5 cellular contexts compared by ENCODE assay signal in genomic region chr4:73292661-73293060, GRCh38. TPM values are rescaled to one million over a fixed set of nuclear protein-coding genes. Genes with fewer than 3 reads are reported as not detected.
DNase-seq lines count a peak whose midpoint lies in the region; ATAC-seq and TF ChIP-seq lines count a peak whose summit lies in the region.
"Not testable (repeated sequence)": the region's sequence is repeated elsewhere in the genome, so short reads cannot be mapped to it uniquely, and the experiment has no call there.

No MANE protein-coding gene starts in this region.

- H3K4me3 ChIP-seq in DND-41 (ENCODE audit: low read depth in 1 of 2, low read length in 2 of 2); Jurkat, Clone E6-1 (ENCODE audit: low read length); OCI-LY7 (ENCODE audit: low read depth, low read length, poor library complexity, severe bottlenecking): not testable (repeated sequence)

- intact Hi-C loops in OCI-LY7 (cut with micrococcal nuclease; ENCODE audit: unreplicated experiment): not testable (repeated sequence)

- not testable (repeated sequence) for BruUV-seq in OCI-LY7 (replicated peaks; lab: Mats Ljungman, UMichigan)

- not testable (repeated sequence) for H3K9me2 ChIP-seq in OCI-LY7 (ENCODE audit: insufficient read depth, low read length)

- not testable (repeated sequence) for H3K79me2 ChIP-seq in DND-41 (ENCODE audit: insufficient read depth, low read length); OCI-LY7 (ENCODE audit: insufficient read depth, low read depth, low read length)

- not testable (repeated sequence) for H3K27me3 ChIP-seq in DND-41 (ENCODE audit: insufficient read depth, low read length, poor library complexity)

- H3K4me1 Mint-ChIP-seq in activated naive CD4-positive, alpha-beta T cell treated with anti-CD3 and anti-CD28 coated beads, Interleukin-2, amount 10 ng/mL, durations not matched to agents 7 days and 5 days: not testable (repeated sequence)

- H3K36me3 ChIP-seq in DND-41 (ENCODE audit: insufficient read depth, low read length); OCI-LY7 (ENCODE audit: insufficient read depth, low read length): not testable (repeated sequence)

- not testable (repeated sequence) for H2AFZ ChIP-seq in DND-41 (ENCODE audit: low read depth, low read length); OCI-LY7 (ENCODE audit: low read length)

- not testable (repeated sequence) for H3K4me1 ChIP-seq in DND-41 (ENCODE audit: insufficient read depth, low read length); OCI-LY7 (ENCODE audit: insufficient read depth, low read length, poor library complexity, severe bottlenecking)

- CTCF ChIA-PET in OCI-LY7 (lab: Charles Lee; ENCODE audit: unreplicated experiment): interaction anchor here (0.6 kb wide), 1 partner anchor 20 kb away, joined by 3 read pairs; no protein-coding TSS in a partner anchor
- CTCF ChIA-PET in activated naive CD4-positive, alpha-beta T cell treated with anti-CD3 and anti-CD28 coated beads, Interleukin-2, amount 10 ng/mL, durations not matched to agents 7 days and 5 days (lab: Charles Lee): not testable (repeated sequence)

- not testable (repeated sequence) for H3K27me3 Mint-ChIP-seq in activated naive CD4-positive, alpha-beta T cell treated with anti-CD3 and anti-CD28 coated beads, Interleukin-2, amount 10 ng/mL, durations not matched to agents 7 days and 5 days

- peaks cover 12% of the 10 kb centered on the region for H3K9me3 Mint-ChIP-seq in activated naive CD4-positive, alpha-beta T cell treated with anti-CD3 and anti-CD28 coated beads, Interleukin-2, amount 10 ng/mL, durations not matched to agents 7 days and 5 days

- not testable (repeated sequence) for H3K27ac ChIP-seq in DND-41 (ENCODE audit: low read length); OCI-LY7 (ENCODE audit: low read depth, low read length, poor library complexity, severe bottlenecking)

- not testable (repeated sequence) for TF ChIP-seq CTCF in DND-41 (IDR thresholded peaks at IDR 0.05; ENCODE audit: borderline replicate concordance, extremely low read depth, low read length, poor library complexity, severe bottlenecking)
- 0 out of 2 replicates have a peak, but pooled peaks have one; percentile 20 for TF ChIP-seq CTCF in OCI-LY7 (conservative IDR thresholded peaks at IDR 0.05; ENCODE audit: low read length)

- H3K4me2 ChIP-seq in DND-41 (ENCODE audit: insufficient read depth, low read length); OCI-LY7 (ENCODE audit: low read length): not testable (repeated sequence)

- not testable (repeated sequence) for H3K36me3 Mint-ChIP-seq in activated naive CD4-positive, alpha-beta T cell treated with anti-CD3 and anti-CD28 coated beads, Interleukin-2, amount 10 ng/mL, durations not matched to agents 7 days and 5 days

- ATAC-seq in DND-41 (ENCODE audit: insufficient read depth, low read depth): not testable (repeated sequence)

- not testable (repeated sequence) for H3K27ac Mint-ChIP-seq in activated naive CD4-positive, alpha-beta T cell treated with anti-CD3 and anti-CD28 coated beads, Interleukin-2, amount 10 ng/mL, durations not matched to agents 7 days and 5 days

- H3K4me3 Mint-ChIP-seq in activated naive CD4-positive, alpha-beta T cell treated with anti-CD3 and anti-CD28 coated beads, Interleukin-2, amount 10 ng/mL, durations not matched to agents 7 days and 5 days: not testable (repeated sequence)

- not testable (repeated sequence) for H3K9me3 ChIP-seq in DND-41 (ENCODE audit: insufficient read depth, low read length, severe bottlenecking); OCI-LY7 (ENCODE audit: low read length)

- not testable (repeated sequence) for H4K20me1 ChIP-seq in DND-41 (ENCODE audit: insufficient read depth, low read length); OCI-LY7 (ENCODE audit: insufficient read depth, low read length)

- H3K9ac ChIP-seq in DND-41 (ENCODE audit: low read depth, low read length): not testable (repeated sequence)

- DNase-seq in DND-41 (peak; percentile 14), NCI-H69 (lab: John Stamatoyannopoulos, UW) (peak; percentile 20), OCI-LY7 (ENCODE audit: low spot score) (peak; percentile 23)
- DNase-seq in Jurkat, Clone E6-1 (ENCODE audit: low read depth, low spot score): peak; percentile 30
- DNase-seq in activated naive CD4-positive, alpha-beta T cell treated with anti-CD3 and anti-CD28 coated beads, Interleukin-2, amount 10 ng/mL, durations not matched to agents 7 days and 5 days: peak; percentile 36

- POLR2A ChIA-PET in OCI-LY7 (lab: Charles Lee): interaction anchor here (0.7 kb wide), 1 partner anchor 16 kb away, joined by 3 read pairs; no protein-coding TSS in a partner anchor

RNA-seq across cellular contexts. Expression of gene ANKRD17, which starts 34.1 kb away (rescaled TPM):
- polyA plus RNA-seq in Jurkat, Clone E6-1 (2012; ENCODE audit: insufficient read depth, insufficient read length): 31.4 TPM
- 39.4 and 53.0 TPM in 2 replicates for total RNA-seq in OCI-LY7 (2014; rRNA removed; shearing (Covaris generic))
- 70.3 and 77.4 TPM in 2 replicates for total RNA-seq in OCI-LY7 (2022)
